26 cellular contexts compared by ENCODE assay signal in the genomic region with DNA sequence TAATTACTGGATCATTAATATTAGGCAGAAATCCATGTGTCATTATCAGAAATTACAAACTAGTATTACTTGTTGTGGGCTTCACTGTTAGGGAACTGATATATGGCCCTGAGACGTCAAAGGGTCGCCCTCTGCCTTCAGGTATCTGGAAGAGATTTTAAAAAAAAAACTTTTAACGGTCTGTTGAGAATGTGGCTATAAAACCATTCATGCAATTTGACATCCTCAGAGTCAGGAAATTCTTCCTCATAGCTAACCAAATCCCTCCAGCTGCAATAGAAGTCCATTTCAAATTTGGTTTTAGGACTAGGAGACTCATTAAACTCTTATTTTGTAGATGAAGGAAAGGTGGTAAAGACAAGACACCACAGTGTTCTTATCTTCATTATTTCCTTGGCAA.
"Had no signal": no experiment of that assay in that cellular context is flagged by ENCODE, and none has a peak within 500 bp of the region (broad histone marks: within the 10 kb centered on the region; RNA-seq: fewer than 3 reads in every experiment).

No MANE protein-coding gene starts in this region.

- H3K27ac ChIP-seq: colonic mucosa, epithelial cell of prostate, gastrocnemius medialis, heart left ventricle, hepatocyte, lower lobe of right lung, neural progenitor cell, parathyroid adenoma, right atrium auricular region, suprapubic skin had no signal

- H3K4me1 ChIP-seq: colonic mucosa, gastrocnemius medialis, heart left ventricle, lower lobe of right lung, neural progenitor cell, parathyroid adenoma, right atrium auricular region, suprapubic skin had no signal

- H3K27me3 ChIP-seq: colonic mucosa, gastrocnemius medialis, heart left ventricle, hepatocyte, neural progenitor cell, right atrium auricular region, suprapubic skin had no signal

- H3K9me3 ChIP-seq: colonic mucosa, gastrocnemius medialis, heart left ventricle, lower lobe of right lung, mucosa of descending colon, right atrium auricular region, suprapubic skin had no signal

- H3K36me3 ChIP-seq: colonic mucosa, gastrocnemius medialis, heart left ventricle, lower lobe of right lung, neural progenitor cell, right atrium auricular region, suprapubic skin had no signal

- DNase-seq: colonic mucosa; effector CD8-positive, alpha-beta T cell; endodermal cell; foreskin fibroblast; gastrocnemius medialis; heart left ventricle; kidney; left colon; left ventricle myocardium superior; lower lobe of right lung; mucosa of descending colon; naive B cell; stimulated activated CD4-positive, alpha-beta T cell treated with anti-CD3 and anti-CD28 coated beads, Interleukin-12 subunit alpha, Interleukin-12 subunit beta, amount 100 ng/mL, for 4 hours; stimulated activated CD4-positive, alpha-beta T cell treated with anti-CD3 and anti-CD28 coated beads, Interleukin-1b, Interleukin-23, amount 100 ng/mL, for 48 hours; stimulated activated CD4-positive, alpha-beta T cell treated with anti-CD3 and anti-CD28 coated beads, Interleukin-4, amount 100 ng/mL, for 1 hour; stimulated activated CD8-positive, alpha-beta memory T cell treated with anti-CD3 and anti-CD28 coated beads, Interleukin-4, amount 100 ng/mL, for 48 hours; stimulated activated naive CD4-positive, alpha-beta T cell; stimulated activated naive CD8-positive, alpha-beta T cell treated with anti-CD3 and anti-CD28 coated beads, Interleukin-15, amount 100 ng/mL, for 72 hours; trophoblast cell had no signal

- H3K4me3 ChIP-seq: colonic mucosa, gastrocnemius medialis, heart left ventricle, hepatocyte, lower lobe of right lung, mucosa of descending colon, neural progenitor cell, right atrium auricular region, smooth muscle cell, suprapubic skin had no signal
